In the genomic region with DNA sequence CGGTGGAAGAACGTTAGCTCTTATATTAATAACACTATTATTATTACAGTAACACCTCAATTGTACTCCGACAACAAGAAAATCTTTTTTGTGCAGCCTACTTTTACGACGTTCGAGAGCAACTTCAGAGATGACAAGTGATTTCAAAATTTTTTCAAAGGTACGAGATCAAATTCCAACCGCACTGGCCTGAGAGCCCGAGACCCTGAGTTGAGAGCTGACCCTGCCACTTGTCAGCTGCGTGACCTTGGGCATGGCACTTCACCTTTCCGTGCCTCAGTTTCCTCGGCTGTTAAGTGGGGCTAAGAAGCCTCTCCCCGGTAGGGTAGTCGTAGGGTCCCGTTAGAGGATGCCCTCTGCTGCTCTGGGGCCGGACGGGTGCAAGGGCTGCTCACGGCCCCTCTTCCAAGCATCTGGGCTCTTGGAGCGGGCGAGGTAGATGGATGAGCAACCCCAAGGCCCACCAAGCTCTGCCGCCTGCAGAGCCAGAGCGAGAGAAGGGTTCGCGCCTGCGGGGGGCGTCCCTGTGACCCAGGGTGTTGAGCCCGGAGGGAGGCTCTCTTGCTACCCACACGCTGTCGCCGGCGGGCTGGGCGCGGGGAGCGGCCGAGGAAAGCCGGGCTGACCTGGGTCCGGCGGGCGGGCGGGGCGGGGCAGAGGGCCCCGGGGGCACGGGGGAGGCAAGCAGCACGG, we compare ENCODE assay signal across 8 cellular contexts.
A peak's percentile ranks its signal among the peaks of the same experiment; 100 is the strongest.
DNase-seq lines count a peak whose midpoint lies in the region; ATAC-seq and TF ChIP-seq lines count a peak whose summit lies in the region.

No MANE protein-coding gene starts in this region.

- DNase-seq in stimulated activated CD4-positive, alpha-beta T cell treated with anti-CD3 and anti-CD28 coated beads, Interleukin-12 subunit alpha, Interleukin-12 subunit beta, amount 100 ng/mL, for 4 hours = peak; percentile 38
- DNase-seq in stimulated activated CD4-positive, alpha-beta T cell treated with anti-CD3 and anti-CD28 coated beads, Interleukin-15, amount 100 ng/mL, for 24 hours = no peak
- DNase-seq in SK-N-MC (ENCODE audit: low read depth, low spot score) (no peak), epithelial cell of esophagus (ENCODE audit: low read depth) (peak; percentile 8), iPS-NIHi7 (ENCODE audit: extremely low spot score) (no peak)

- H3K27me3 Mint-ChIP-seq in nephron (ENCODE audit: low read depth) = no peaks in the 10 kb centered on the region

- peak overlapping the region; percentile 61 for H3K9ac ChIP-seq in SK-N-MC (ENCODE audit: insufficient read length)

- H3K27ac ChIP-seq in SK-N-MC = no peak overlapping the region

- H3K9me3 Mint-ChIP-seq in nephron = no peaks in the 10 kb centered on the region

- no peaks in the 10 kb centered on the region for H3K36me3 ChIP-seq in SK-N-MC (ENCODE audit: insufficient read depth, low read length)

- TF ChIP-seq CTCF in epithelial cell of esophagus (IDR thresholded peaks at IDR 0.05; ENCODE audit: insufficient read depth, low read depth, low read length, missing control alignments) = no peak
- TF ChIP-seq CTCF in nephron (IDR thresholded peaks at IDR 0.05; ENCODE audit: unreplicated experiment in 3 of 3) = peak in 1 of 3 experiments; percentile 4

- H3K4me3 ChIP-seq in SK-N-MC = peak overlapping the region; percentile 75
- H3K4me3 ChIP-seq in epithelial cell of esophagus (ENCODE audit: low read length) = peak overlapping the region; percentile 80

- peak overlapping the region in 1 of 3 experiments; percentile 57 for H3K27ac Mint-ChIP-seq in nephron

- H3K36me3 Mint-ChIP-seq in nephron (ENCODE audit: low read depth) = no peaks in the 10 kb centered on the region

- no peaks in the 10 kb centered on the region for H3K9me3 ChIP-seq in SK-N-MC (ENCODE audit: low read depth, low read length)

- ATAC-seq in HG03045 (IDR thresholded peaks at IDR 0.05; ENCODE audit: unreplicated experiment) = peak; percentile 42
- no peak for ATAC-seq in GM18867 (IDR thresholded peaks at IDR 0.05; ENCODE audit: unreplicated experiment)

- peak overlapping the region; percentile 90 to 93 (median 92) for H3K4me3 Mint-ChIP-seq in nephron

- peaks cover 18% of the 10 kb centered on the region for H3K4me1 Mint-ChIP-seq in nephron

Comparison
In these comparisons a context has a peak if more than half of its experiments do, and no peak if none do; other contexts are left out.
1. DNase-seq: peak in stimulated activated CD4-positive, alpha-beta T cell treated with anti-CD3 and anti-CD28 coated beads, Interleukin-12 subunit alpha, Interleukin-12 subunit beta, amount 100 ng/mL, for 4 hours (single experiment) and epithelial cell of esophagus (single experiment); none in stimulated activated CD4-positive, alpha-beta T cell treated with anti-CD3 and anti-CD28 coated beads, Interleukin-15, amount 100 ng/mL, for 24 hours (single experiment), SK-N-MC (single experiment) and iPS-NIHi7 (single experiment).